Comparison of ENCODE assay signal across 1 cellular context in the genomic region with DNA sequence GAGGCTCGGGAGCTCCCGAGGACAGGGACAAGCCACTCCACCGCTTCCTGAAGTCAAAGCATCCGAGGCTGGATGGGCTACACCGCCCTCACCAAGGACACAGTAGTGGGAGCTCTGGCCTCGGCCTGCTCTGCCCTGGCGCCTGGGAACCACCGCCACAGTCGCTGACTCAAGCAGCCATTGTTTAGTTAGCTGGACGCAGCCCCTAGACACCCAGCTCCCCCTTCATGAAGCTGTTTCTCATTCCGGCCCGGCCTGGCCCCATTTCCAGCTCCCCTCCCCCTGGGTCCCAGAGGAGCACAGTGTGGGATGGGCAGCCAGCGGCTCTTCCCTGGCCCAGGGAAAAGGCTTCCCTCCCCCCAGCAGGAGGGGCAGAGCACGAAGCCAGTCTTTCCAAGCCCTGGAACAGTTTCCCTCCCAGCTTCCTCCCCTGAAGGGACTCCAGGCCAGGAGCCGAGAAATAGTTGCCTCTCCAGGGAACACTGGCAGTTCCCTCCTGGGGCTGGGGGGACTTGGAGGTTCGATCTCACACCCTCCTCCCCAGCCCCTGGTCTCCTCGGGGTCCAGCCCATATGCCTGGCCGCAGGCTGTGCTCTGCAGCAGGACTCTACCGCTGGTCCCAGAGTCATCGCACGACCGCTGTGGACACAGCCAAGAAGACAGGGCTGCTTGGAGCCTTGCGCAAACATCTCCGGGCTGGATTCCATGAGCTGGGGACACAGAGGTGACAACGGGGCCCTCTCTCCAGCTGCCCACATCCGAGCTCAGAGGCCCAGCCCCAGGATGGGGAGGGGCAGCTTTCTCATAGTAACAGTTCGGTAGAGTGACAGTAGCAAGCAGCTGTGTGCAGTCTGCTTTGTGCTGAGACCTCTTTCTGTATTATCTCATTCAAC.
A peak's percentile ranks its signal among the peaks of the same experiment; 100 is the strongest.
TF ChIP-seq lines count a peak whose summit lies in the region.

No MANE protein-coding gene starts in this region.

TF ChIP-seq in HepG2, 621 proteins besides CTCF, POLR2A, EP300 and RAD21 (continued from another document and continues in another):
- TF ChIP-seq SPEN (CRISPR knock-in tag; IDR thresholded peaks at IDR 0.05; ENCODE audit: low read depth) (no peak; the same call in 1 of the 2 replicates), RFXANK (CRISPR knock-in tag; IDR thresholded peaks at IDR 0.05) (peak; percentile 16; the same call in 1 of the 2 replicates), SALL2 (CRISPR knock-in tag; IDR thresholded peaks at IDR 0.05) (no peak), ZBTB7A (CRISPR knock-in tag; IDR thresholded peaks at IDR 0.05) (0 out of 2 replicates have a peak, but pooled peaks have one; percentile 47), POLR2AphosphoS5 (IDR thresholded peaks at IDR 0.05; ENCODE audit: low read depth, low read length) (peak; percentile 34; the same call in 1 of the 2 replicates), MTF1 (CRISPR knock-in tag; IDR thresholded peaks at IDR 0.05) (no peak), ZNF670 (CRISPR knock-in tag; IDR thresholded peaks at IDR 0.05; ENCODE audit: borderline replicate concordance) (no peak), FOXA3 (CRISPR knock-in tag; IDR thresholded peaks at IDR 0.05) (peak; percentile 78), ESRRA (CRISPR knock-in tag; IDR thresholded peaks at IDR 0.05; ENCODE audit: low read depth) (peak; percentile 62; the same call in 1 of the 2 replicates), ZNF792 (CRISPR knock-in tag; IDR thresholded peaks at IDR 0.05) (peak; percentile 93), HMG20B (CRISPR knock-in tag; conservative IDR thresholded peaks at IDR 0.05) (peak; percentile 76), SRSF1 (optimal IDR thresholded peaks at IDR 0.05; ENCODE audit: low read depth, low read length) (peak; percentile 43), JUND (CRISPR knock-in tag; IDR thresholded peaks at IDR 0.05) (no peak), SRF (IDR thresholded peaks at IDR 0.05; ENCODE audit: low read depth, low read length) (no peak), PHF5A (CRISPR knock-in tag; IDR thresholded peaks at IDR 0.05; ENCODE audit: low read depth, unreplicated experiment) (no peak), REXO4 (CRISPR knock-in tag; IDR thresholded peaks at IDR 0.05; ENCODE audit: borderline replicate concordance) (no peak), HNRNPL (IDR thresholded peaks at IDR 0.05; ENCODE audit: low read depth, low read length) (0 out of 2 replicates have a peak, but pooled peaks have one; percentile 73), GFI1 (CRISPR knock-in tag; IDR thresholded peaks at IDR 0.05; ENCODE audit: borderline replicate concordance) (no peak), WIZ (CRISPR knock-in tag; IDR thresholded peaks at IDR 0.05) (no peak), ZNF230 (CRISPR knock-in tag; IDR thresholded peaks at IDR 0.05) (no peak), ZNF501 (CRISPR knock-in tag; IDR thresholded peaks at IDR 0.05) (peak; percentile 52; the same call in 1 of the 2 replicates), RFX5 (IDR thresholded peaks at IDR 0.05; ENCODE audit: low read depth, low read length) (no peak), HOXA3 (CRISPR knock-in tag; IDR thresholded peaks at IDR 0.05) (peak; percentile 11; the same call in 1 of the 2 replicates), ZNF17 (CRISPR knock-in tag; IDR thresholded peaks at IDR 0.05) (no peak), CREM (IDR thresholded peaks at IDR 0.05) (peak; percentile 41; the same call in 1 of the 2 replicates), CREM (CRISPR knock-in tag; IDR thresholded peaks at IDR 0.05) (no peak), DMAP1 (CRISPR knock-in tag; IDR thresholded peaks at IDR 0.05) (peak; percentile 72), ZC3H4 (CRISPR knock-in tag; IDR thresholded peaks at IDR 0.05; ENCODE audit: borderline replicate concordance) (no peak)
- TF ChIP-seq, protein P1, sequence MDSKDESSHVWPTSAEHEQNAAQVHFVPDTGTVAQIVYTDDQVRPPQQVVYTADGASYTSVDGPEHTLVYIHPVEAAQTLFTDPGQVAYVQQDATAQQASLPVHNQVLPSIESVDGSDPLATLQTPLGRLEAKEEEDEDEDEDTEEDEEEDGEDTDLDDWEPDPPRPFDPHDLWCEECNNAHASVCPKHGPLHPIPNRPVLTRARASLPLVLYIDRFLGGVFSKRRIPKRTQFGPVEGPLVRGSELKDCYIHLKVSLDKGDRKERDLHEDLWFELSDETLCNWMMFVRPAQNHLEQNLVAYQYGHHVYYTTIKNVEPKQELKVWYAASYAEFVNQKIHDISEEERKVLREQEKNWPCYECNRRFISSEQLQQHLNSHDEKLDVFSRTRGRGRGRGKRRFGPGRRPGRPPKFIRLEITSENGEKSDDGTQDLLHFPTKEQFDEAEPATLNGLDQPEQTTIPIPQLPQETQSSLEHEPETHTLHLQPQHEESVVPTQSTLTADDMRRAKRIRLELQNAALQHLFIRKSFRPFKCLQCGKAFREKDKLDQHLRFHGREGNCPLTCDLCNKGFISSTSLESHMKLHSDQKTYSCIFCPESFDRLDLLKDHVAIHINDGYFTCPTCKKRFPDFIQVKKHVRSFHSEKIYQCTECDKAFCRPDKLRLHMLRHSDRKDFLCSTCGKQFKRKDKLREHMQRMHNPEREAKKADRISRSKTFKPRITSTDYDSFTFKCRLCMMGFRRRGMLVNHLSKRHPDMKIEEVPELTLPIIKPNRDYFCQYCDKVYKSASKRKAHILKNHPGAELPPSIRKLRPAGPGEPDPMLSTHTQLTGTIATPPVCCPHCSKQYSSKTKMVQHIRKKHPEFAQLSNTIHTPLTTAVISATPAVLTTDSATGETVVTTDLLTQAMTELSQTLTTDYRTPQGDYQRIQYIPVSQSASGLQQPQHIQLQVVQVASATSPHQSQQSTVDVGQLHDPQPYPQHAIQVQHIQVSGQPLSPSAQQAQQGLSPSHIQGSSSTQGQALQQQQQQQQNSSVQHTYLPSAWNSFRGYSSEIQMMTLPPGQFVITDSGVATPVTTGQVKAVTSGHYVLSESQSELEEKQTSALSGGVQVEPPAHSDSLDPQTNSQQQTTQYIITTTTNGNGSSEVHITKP (CRISPR knock-in tag; IDR thresholded peaks at IDR 0.05; ENCODE audit: low read depth) = peak; percentile 17; the same call in 1 of the 2 replicates
- TF ChIP-seq, protein P2, sequence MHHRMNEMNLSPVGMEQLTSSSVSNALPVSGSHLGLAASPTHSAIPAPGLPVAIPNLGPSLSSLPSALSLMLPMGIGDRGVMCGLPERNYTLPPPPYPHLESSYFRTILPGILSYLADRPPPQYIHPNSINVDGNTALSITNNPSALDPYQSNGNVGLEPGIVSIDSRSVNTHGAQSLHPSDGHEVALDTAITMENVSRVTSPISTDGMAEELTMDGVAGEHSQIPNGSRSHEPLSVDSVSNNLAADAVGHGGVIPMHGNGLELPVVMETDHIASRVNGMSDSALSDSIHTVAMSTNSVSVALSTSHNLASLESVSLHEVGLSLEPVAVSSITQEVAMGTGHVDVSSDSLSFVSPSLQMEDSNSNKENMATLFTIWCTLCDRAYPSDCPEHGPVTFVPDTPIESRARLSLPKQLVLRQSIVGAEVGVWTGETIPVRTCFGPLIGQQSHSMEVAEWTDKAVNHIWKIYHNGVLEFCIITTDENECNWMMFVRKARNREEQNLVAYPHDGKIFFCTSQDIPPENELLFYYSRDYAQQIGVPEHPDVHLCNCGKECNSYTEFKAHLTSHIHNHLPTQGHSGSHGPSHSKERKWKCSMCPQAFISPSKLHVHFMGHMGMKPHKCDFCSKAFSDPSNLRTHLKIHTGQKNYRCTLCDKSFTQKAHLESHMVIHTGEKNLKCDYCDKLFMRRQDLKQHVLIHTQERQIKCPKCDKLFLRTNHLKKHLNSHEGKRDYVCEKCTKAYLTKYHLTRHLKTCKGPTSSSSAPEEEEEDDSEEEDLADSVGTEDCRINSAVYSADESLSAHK (CRISPR knock-in tag; IDR thresholded peaks at IDR 0.05; ENCODE audit: borderline replicate concordance) = no peak
- TF ChIP-seq, protein P3, sequence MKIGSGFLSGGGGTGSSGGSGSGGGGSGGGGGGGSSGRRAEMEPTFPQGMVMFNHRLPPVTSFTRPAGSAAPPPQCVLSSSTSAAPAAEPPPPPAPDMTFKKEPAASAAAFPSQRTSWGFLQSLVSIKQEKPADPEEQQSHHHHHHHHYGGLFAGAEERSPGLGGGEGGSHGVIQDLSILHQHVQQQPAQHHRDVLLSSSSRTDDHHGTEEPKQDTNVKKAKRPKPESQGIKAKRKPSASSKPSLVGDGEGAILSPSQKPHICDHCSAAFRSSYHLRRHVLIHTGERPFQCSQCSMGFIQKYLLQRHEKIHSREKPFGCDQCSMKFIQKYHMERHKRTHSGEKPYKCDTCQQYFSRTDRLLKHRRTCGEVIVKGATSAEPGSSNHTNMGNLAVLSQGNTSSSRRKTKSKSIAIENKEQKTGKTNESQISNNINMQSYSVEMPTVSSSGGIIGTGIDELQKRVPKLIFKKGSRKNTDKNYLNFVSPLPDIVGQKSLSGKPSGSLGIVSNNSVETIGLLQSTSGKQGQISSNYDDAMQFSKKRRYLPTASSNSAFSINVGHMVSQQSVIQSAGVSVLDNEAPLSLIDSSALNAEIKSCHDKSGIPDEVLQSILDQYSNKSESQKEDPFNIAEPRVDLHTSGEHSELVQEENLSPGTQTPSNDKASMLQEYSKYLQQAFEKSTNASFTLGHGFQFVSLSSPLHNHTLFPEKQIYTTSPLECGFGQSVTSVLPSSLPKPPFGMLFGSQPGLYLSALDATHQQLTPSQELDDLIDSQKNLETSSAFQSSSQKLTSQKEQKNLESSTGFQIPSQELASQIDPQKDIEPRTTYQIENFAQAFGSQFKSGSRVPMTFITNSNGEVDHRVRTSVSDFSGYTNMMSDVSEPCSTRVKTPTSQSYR (CRISPR knock-in tag; IDR thresholded peaks at IDR 0.05; ENCODE audit: borderline replicate concordance) = peak; percentile 63; the same call in 1 of the 2 replicates
- TF ChIP-seq, protein P4, sequence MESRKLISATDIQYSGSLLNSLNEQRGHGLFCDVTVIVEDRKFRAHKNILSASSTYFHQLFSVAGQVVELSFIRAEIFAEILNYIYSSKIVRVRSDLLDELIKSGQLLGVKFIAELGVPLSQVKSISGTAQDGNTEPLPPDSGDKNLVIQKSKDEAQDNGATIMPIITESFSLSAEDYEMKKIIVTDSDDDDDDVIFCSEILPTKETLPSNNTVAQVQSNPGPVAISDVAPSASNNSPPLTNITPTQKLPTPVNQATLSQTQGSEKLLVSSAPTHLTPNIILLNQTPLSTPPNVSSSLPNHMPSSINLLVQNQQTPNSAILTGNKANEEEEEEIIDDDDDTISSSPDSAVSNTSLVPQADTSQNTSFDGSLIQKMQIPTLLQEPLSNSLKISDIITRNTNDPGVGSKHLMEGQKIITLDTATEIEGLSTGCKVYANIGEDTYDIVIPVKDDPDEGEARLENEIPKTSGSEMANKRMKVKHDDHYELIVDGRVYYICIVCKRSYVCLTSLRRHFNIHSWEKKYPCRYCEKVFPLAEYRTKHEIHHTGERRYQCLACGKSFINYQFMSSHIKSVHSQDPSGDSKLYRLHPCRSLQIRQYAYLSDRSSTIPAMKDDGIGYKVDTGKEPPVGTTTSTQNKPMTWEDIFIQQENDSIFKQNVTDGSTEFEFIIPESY (CRISPR knock-in tag; IDR thresholded peaks at IDR 0.05) = no peak
- TF ChIP-seq, protein P5, sequence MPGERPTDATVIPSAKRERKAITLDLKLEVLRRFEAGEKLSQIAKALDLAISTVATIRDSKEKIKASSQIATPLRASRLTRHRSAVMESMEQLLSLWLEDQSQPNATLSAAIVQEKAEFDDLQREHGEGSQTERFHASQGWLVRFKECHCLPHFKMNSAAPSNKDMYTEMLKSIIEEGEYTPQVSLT (CRISPR knock-in tag; IDR thresholded peaks at IDR 0.05; ENCODE audit: borderline replicate concordance, low read depth) = no peak
- TF ChIP-seq, protein P6, sequence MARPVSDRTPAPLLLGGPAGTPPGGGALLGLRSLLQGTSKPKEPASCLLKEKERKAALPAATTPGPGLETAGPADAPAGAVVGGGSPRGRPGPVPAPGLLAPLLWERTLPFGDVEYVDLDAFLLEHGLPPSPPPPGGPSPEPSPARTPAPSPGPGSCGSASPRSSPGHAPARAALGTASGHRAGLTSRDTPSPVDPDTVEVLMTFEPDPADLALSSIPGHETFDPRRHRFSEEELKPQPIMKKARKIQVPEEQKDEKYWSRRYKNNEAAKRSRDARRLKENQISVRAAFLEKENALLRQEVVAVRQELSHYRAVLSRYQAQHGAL (CRISPR knock-in tag; IDR thresholded peaks at IDR 0.05; ENCODE audit: not compliant biosample characterization) = no peak
- TF ChIP-seq, protein P7, sequence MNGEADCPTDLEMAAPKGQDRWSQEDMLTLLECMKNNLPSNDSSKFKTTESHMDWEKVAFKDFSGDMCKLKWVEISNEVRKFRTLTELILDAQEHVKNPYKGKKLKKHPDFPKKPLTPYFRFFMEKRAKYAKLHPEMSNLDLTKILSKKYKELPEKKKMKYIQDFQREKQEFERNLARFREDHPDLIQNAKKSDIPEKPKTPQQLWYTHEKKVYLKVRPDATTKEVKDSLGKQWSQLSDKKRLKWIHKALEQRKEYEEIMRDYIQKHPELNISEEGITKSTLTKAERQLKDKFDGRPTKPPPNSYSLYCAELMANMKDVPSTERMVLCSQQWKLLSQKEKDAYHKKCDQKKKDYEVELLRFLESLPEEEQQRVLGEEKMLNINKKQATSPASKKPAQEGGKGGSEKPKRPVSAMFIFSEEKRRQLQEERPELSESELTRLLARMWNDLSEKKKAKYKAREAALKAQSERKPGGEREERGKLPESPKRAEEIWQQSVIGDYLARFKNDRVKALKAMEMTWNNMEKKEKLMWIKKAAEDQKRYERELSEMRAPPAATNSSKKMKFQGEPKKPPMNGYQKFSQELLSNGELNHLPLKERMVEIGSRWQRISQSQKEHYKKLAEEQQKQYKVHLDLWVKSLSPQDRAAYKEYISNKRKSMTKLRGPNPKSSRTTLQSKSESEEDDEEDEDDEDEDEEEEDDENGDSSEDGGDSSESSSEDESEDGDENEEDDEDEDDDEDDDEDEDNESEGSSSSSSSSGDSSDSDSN (CRISPR knock-in tag; IDR thresholded peaks at IDR 0.05) = peak; percentile 98
- TF ChIP-seq, protein P8, sequence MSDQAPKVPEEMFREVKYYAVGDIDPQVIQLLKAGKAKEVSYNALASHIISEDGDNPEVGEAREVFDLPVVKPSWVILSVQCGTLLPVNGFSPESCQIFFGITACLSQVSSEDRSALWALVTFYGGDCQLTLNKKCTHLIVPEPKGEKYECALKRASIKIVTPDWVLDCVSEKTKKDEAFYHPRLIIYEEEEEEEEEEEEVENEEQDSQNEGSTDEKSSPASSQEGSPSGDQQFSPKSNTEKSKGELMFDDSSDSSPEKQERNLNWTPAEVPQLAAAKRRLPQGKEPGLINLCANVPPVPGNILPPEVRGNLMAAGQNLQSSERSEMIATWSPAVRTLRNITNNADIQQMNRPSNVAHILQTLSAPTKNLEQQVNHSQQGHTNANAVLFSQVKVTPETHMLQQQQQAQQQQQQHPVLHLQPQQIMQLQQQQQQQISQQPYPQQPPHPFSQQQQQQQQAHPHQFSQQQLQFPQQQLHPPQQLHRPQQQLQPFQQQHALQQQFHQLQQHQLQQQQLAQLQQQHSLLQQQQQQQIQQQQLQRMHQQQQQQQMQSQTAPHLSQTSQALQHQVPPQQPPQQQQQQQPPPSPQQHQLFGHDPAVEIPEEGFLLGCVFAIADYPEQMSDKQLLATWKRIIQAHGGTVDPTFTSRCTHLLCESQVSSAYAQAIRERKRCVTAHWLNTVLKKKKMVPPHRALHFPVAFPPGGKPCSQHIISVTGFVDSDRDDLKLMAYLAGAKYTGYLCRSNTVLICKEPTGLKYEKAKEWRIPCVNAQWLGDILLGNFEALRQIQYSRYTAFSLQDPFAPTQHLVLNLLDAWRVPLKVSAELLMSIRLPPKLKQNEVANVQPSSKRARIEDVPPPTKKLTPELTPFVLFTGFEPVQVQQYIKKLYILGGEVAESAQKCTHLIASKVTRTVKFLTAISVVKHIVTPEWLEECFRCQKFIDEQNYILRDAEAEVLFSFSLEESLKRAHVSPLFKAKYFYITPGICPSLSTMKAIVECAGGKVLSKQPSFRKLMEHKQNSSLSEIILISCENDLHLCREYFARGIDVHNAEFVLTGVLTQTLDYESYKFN (CRISPR knock-in tag; conservative IDR thresholded peaks at IDR 0.05) = peak; percentile 55; the same call in 1 of the 2 replicates
